In the genomic region with DNA sequence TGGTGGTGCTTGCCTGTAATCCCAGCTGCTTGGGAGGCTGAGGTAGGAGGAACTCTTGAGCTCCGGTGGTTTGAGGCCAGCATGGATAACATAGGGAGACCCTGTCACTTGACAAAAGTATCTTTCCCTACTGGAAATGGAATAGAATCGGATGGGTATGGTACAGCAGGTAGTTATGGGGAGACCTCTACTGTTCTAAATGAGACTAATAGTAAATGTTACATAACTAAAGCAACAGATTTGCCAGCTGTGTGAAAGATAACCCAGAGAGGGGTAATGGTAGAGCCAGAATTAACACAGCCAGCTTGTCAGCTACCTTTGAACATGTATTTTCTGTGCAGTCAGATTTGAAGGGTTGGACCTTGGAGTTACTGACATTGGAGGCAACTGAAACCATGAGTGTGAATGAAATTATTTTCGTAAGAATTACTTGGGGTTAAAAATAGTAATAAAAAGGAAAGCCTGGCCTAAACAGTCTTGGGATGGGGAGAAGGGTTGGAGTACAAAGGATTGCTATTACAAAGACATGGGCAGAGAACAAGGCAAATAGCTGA, we compare ENCODE assay signal across 1 cellular context.
TF ChIP-seq lines count a peak whose summit lies in the region.

No MANE protein-coding gene starts in this region.

TF ChIP-seq in SK-N-SH, 30 proteins besides CTCF, POLR2A, EP300 and RAD21 (continued from another document):
- TF ChIP-seq, protein P1, sequence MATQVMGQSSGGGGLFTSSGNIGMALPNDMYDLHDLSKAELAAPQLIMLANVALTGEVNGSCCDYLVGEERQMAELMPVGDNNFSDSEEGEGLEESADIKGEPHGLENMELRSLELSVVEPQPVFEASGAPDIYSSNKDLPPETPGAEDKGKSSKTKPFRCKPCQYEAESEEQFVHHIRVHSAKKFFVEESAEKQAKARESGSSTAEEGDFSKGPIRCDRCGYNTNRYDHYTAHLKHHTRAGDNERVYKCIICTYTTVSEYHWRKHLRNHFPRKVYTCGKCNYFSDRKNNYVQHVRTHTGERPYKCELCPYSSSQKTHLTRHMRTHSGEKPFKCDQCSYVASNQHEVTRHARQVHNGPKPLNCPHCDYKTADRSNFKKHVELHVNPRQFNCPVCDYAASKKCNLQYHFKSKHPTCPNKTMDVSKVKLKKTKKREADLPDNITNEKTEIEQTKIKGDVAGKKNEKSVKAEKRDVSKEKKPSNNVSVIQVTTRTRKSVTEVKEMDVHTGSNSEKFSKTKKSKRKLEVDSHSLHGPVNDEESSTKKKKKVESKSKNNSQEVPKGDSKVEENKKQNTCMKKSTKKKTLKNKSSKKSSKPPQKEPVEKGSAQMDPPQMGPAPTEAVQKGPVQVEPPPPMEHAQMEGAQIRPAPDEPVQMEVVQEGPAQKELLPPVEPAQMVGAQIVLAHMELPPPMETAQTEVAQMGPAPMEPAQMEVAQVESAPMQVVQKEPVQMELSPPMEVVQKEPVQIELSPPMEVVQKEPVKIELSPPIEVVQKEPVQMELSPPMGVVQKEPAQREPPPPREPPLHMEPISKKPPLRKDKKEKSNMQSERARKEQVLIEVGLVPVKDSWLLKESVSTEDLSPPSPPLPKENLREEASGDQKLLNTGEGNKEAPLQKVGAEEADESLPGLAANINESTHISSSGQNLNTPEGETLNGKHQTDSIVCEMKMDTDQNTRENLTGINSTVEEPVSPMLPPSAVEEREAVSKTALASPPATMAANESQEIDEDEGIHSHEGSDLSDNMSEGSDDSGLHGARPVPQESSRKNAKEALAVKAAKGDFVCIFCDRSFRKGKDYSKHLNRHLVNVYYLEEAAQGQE (IDR thresholded peaks at IDR 0.05; ENCODE audit: low read depth, low read length): no peak
- TF ChIP-seq RFX5 (IDR thresholded peaks at IDR 0.05; ENCODE audit: low read length) (no peak), RXRA (IDR thresholded peaks at IDR 0.05; ENCODE audit: borderline replicate concordance, low read depth) (no peak), FOSL2 (IDR thresholded peaks at IDR 0.05; ENCODE audit: borderline replicate concordance, low read depth) (no peak), NFIC (IDR thresholded peaks at IDR 0.05; ENCODE audit: borderline replicate concordance) (no peak), MEF2A (IDR thresholded peaks at IDR 0.05; ENCODE audit: borderline replicate concordance, low read depth) (no peak), JUND (IDR thresholded peaks at IDR 0.05) (no peak), FOXJ3 (CRISPR knock-in tag; IDR thresholded peaks at IDR 0.05) (no peak), GATA2 (CRISPR knock-in tag; IDR thresholded peaks at IDR 0.05) (no peak), TEAD4 (IDR thresholded peaks at IDR 0.05; ENCODE audit: borderline replicate concordance, insufficient read depth) (no peak), EZH2phosphoT487 (IDR thresholded peaks at IDR 0.05; ENCODE audit: borderline replicate concordance, low read depth) (no peak)
- TF ChIP-seq, protein P2, sequence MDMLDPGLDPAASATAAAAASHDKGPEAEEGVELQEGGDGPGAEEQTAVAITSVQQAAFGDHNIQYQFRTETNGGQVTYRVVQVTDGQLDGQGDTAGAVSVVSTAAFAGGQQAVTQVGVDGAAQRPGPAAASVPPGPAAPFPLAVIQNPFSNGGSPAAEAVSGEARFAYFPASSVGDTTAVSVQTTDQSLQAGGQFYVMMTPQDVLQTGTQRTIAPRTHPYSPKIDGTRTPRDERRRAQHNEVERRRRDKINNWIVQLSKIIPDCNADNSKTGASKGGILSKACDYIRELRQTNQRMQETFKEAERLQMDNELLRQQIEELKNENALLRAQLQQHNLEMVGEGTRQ (IDR thresholded peaks at IDR 0.05; ENCODE audit: borderline replicate concordance, low read depth, low read length): no peak
